Comparison of ENCODE assay signal across 25 cellular contexts in genomic region chr6:118830691-118831090, GRCh38.
A peak's percentile ranks its signal among the peaks of the same experiment; 100 is the strongest.
DNase-seq lines count a peak whose midpoint lies in the region; ATAC-seq, FAIRE-seq and TF ChIP-seq lines count a peak whose summit lies in the region.
"Had no signal": no experiment of that assay in that cellular context is flagged by ENCODE, and none has a peak within 500 bp of the region (broad histone marks: within the 10 kb centered on the region; RNA-seq: fewer than 3 reads in every experiment).

No MANE protein-coding gene starts in this region.

- H3K4me2 ChIP-seq in SK-N-SH (no peak overlapping the region), endothelial cell of umbilical vein (ENCODE audit: insufficient read depth, low read length) (no peak overlapping the region)
- H3K4me2 ChIP-seq: BLaER1 treated with 17β-estradiol and CSF1 and Interleukin-3, amounts not matched to agents 10 nM and 100 nM had no signal

- POLR2A ChIA-PET in SK-N-SH (lab: Yijun Ruan, JAX): no interaction called here
- POLR2A ChIA-PET in endothelial cell of umbilical vein (lab: Charles Lee): interaction anchor here (0.7 kb wide), 1 partner anchor 7 kb away, joined by 6 read pairs; no protein-coding TSS in a partner anchor

- H3K4me1 ChIP-seq in BE2C: no peaks in the 10 kb centered on the region; the same call in 1 of the 2 replicates
- H3K4me1 ChIP-seq in SK-N-SH (ENCODE audit: control insufficient read depth in 1 of 2, insufficient read depth in 2 of 2, low read depth in 1 of 2, low read length in 1 of 2): no peaks in the 10 kb centered on the region; a peak in 1 of 4 replicates
- no peaks in the 10 kb centered on the region for H3K4me1 ChIP-seq in endothelial cell of umbilical vein (ENCODE audit: control insufficient read depth, extremely low read depth, insufficient read depth, low read length)
- no peaks in the 10 kb centered on the region for H3K4me1 ChIP-seq in right lobe of liver
- H3K4me1 ChIP-seq: BLaER1 treated with 17β-estradiol and CSF1 and Interleukin-3, amounts not matched to agents 10 nM and 100 nM had no signal

- H3K9me2 ChIP-seq in SK-N-SH: no peaks in the 10 kb centered on the region

- TF ChIP-seq EP300 in SK-N-SH (IDR thresholded peaks at IDR 0.05; ENCODE audit: borderline replicate concordance in 1 of 2, low read depth in 1 of 2, low read length in 1 of 2): no peak

- peaks cover 13% of the 10 kb centered on the region for H3K9me3 Mint-ChIP-seq in progenitor cell of endocrine pancreas (ENCODE audit: low read depth)

- H3K4me3 Mint-ChIP-seq in progenitor cell of endocrine pancreas (ENCODE audit: low read depth): no peak overlapping the region
- H3K4me3 Mint-ChIP-seq: B cell; CD14-positive monocyte; CD4-positive, alpha-beta T cell; CD8-positive, alpha-beta memory T cell had no signal

- no peak for TF ChIP-seq RAD21 in SK-N-SH (IDR thresholded peaks at IDR 0.05; ENCODE audit: low read length)

- H2AFZ ChIP-seq in SK-N-SH (ENCODE audit: low read depth): no peak overlapping the region
- no peak overlapping the region for H2AFZ ChIP-seq in endothelial cell of umbilical vein (ENCODE audit: low read depth, low read length)
- H2AFZ ChIP-seq: GM23248 had no signal

- H3K27me3 Mint-ChIP-seq in progenitor cell of endocrine pancreas: no peaks in the 10 kb centered on the region
- H3K27me3 Mint-ChIP-seq: B cell; CD4-positive, alpha-beta T cell; CD8-positive, alpha-beta memory T cell had no signal

- H3K4me1 Mint-ChIP-seq in progenitor cell of endocrine pancreas (ENCODE audit: low read depth): no peaks in the 10 kb centered on the region
- H3K4me1 Mint-ChIP-seq: B cell, CD14-positive monocyte had no signal

- ATAC-seq in HG02588 (IDR thresholded peaks at IDR 0.05; ENCODE audit: unreplicated experiment) (no peak), right lobe of liver (no peak)
- ATAC-seq: GM12878 had no signal

- 60% methylated on average over 2 of the region's 2 CpGs for WGBS in SK-N-SH (ENCODE audit: low lambda C conversion rate)
- WGBS in right lobe of liver (ENCODE audit: insufficient coverage, low coverage, low lambda C conversion rate, missing lambda C conversion rate): 46% methylated on average over 1 of the region's 2 CpGs

- dilution Hi-C loops in endothelial cell of umbilical vein (cut with MboI; ENCODE audit: extremely low pct_ligation_motif_present, low sequenced_read_pairs): no loop called here

- H3K4me3 ChIP-seq in BE2C (ENCODE audit: low read depth, low read length): no peak overlapping the region
- H3K4me3 ChIP-seq in SK-N-SH (ENCODE audit: low read depth in 2 of 2, low read length in 1 of 2): no peak overlapping the region
- no peak overlapping the region for H3K4me3 ChIP-seq in endothelial cell of umbilical vein (replicated peaks in 1 of 3; ENCODE audit: insufficient read depth in 1 of 3, low read depth in 1 of 3, low read length in 3 of 3)
- H3K4me3 ChIP-seq in right lobe of liver: no peak overlapping the region
- H3K4me3 ChIP-seq: BLaER1 treated with 17β-estradiol and CSF1 and Interleukin-3, amounts not matched to agents 10 nM and 100 nM; GM12878; GM23248 had no signal

- TF ChIP-seq POLR2A in endothelial cell of umbilical vein (IDR thresholded peaks at IDR 0.05; ENCODE audit: low read depth, low read length) (no peak), right lobe of liver (IDR thresholded peaks at IDR 0.05) (no peak)

- H3K36me3 ChIP-seq in BE2C (no peaks in the 10 kb centered on the region), SK-N-SH (replicated peaks in 1 of 2; ENCODE audit: control insufficient read depth in 1 of 2, insufficient read depth in 2 of 2, low read length in 1 of 2) (peaks cover 12 to 26% of the 10 kb centered on the region in 2 experiments), endothelial cell of umbilical vein (ENCODE audit: control insufficient read depth in 2 of 2, extremely low read depth in 1 of 2, insufficient read depth in 2 of 2, low read length in 2 of 2) (peaks cover 0 to 2% of the 10 kb centered on the region in 2 experiments), right lobe of liver (peaks cover 0 to 30% (median 2%) of the 10 kb centered on the region in 4 donors)

- H3K27ac ChIP-seq in SK-N-SH (ENCODE audit: low read depth in 2 of 2, low read length in 1 of 2) (no peak overlapping the region), endothelial cell of umbilical vein (ENCODE audit: insufficient read depth, low read depth, low read length) (no peak overlapping the region), right lobe of liver (no peak overlapping the region)
- H3K27ac ChIP-seq: 22Rv1; BLaER1 treated with 17β-estradiol and CSF1 and Interleukin-3, amounts not matched to agents 10 nM and 100 nM; GM23248 had no signal

- H3K9me1 ChIP-seq in endothelial cell of umbilical vein (replicated peaks; ENCODE audit: control insufficient read depth, extremely low read depth, insufficient read depth, low read length): no peaks in the 10 kb centered on the region

- H3K9ac ChIP-seq in SK-N-SH (no peak overlapping the region), endothelial cell of umbilical vein (replicated peaks; ENCODE audit: extremely low read depth, insufficient read depth, low read length) (no peak overlapping the region)
- H3K9ac ChIP-seq: BLaER1 treated with 17β-estradiol and CSF1 and Interleukin-3, amounts not matched to agents 10 nM and 100 nM; GM23248 had no signal

- peak overlapping the region; percentile 62 for H3K27ac Mint-ChIP-seq in progenitor cell of endocrine pancreas
- H3K27ac Mint-ChIP-seq: CD4-positive, alpha-beta T cell had no signal

- no peaks in the 10 kb centered on the region for H3K27me3 ChIP-seq in BE2C
- H3K27me3 ChIP-seq in SK-N-SH (ENCODE audit: insufficient read depth): no peaks in the 10 kb centered on the region
- no peaks in the 10 kb centered on the region for H3K27me3 ChIP-seq in endothelial cell of umbilical vein (ENCODE audit: control insufficient read depth in 2 of 2, insufficient read depth in 2 of 2, low read length in 2 of 2)
- no peaks in the 10 kb centered on the region for H3K27me3 ChIP-seq in right lobe of liver
- H3K27me3 ChIP-seq: BLaER1 treated with 17β-estradiol and CSF1 and Interleukin-3, amounts not matched to agents 10 nM and 100 nM had no signal

- no peaks in the 10 kb centered on the region for H4K20me1 ChIP-seq in SK-N-SH (ENCODE audit: insufficient read depth)
- H4K20me1 ChIP-seq in endothelial cell of umbilical vein (replicated peaks; ENCODE audit: control insufficient read depth, extremely low read depth, insufficient read depth, low read length): no peaks in the 10 kb centered on the region

- H3K79me2 ChIP-seq in SK-N-SH (ENCODE audit: insufficient read depth): no peaks in the 10 kb centered on the region
- no peaks in the 10 kb centered on the region for H3K79me2 ChIP-seq in endothelial cell of umbilical vein (ENCODE audit: control insufficient read depth, insufficient read depth, low read length)

- no TSS peak for BruUV-seq in endothelial cell of umbilical vein (replicated peaks; lab: Mats Ljungman, UMichigan)

- no peak for TF ChIP-seq CTCF in BE2C (IDR thresholded peaks at IDR 0.05; ENCODE audit: low read depth, low read length)
- no peak for TF ChIP-seq CTCF in SK-N-SH (IDR thresholded peaks at IDR 0.05)
- no peak for TF ChIP-seq CTCF in endothelial cell of umbilical vein (IDR thresholded peaks at IDR 0.05; ENCODE audit: extremely low read depth in 1 of 2, insufficient read depth in 1 of 2, low read depth in 1 of 2, low read length in 2 of 2)
- TF ChIP-seq CTCF in progenitor cell of endocrine pancreas (IDR thresholded peaks at IDR 0.05; ENCODE audit: unreplicated experiment): no peak
- TF ChIP-seq CTCF in right lobe of liver (IDR thresholded peaks at IDR 0.05): no peak

- DNase-seq in BE2C (peak; percentile 19), SK-N-SH (peak; percentile 13), endothelial cell of umbilical vein (ENCODE audit: low read depth, low spot score) (no peak), progenitor cell of endocrine pancreas (ENCODE audit: low spot score, unreplicated experiment) (no peak), GM19239 (ENCODE audit: insufficient read length, low spot score) (no peak), NCI-H1092 (lab: John Stamatoyannopoulos, UW) (no peak), right lobe of liver (no peak)
- DNase-seq: CD4-positive, alpha-beta T cell; CD8-positive, alpha-beta memory T cell; DMS 273 treated with DMSO at 0.1 percent for 48 hours; DMS79; EL; GDM1; GM23248; H7; HCEC 1CT had no signal

- intact Hi-C loops in endothelial cell of umbilical vein (cut with micrococcal nuclease): no loop called here
- intact Hi-C loops in right lobe of liver (cut with DNase I): no loop called here

- no peaks in the 10 kb centered on the region for H3F3A ChIP-seq in SK-N-SH (replicated peaks; ENCODE audit: insufficient read depth)

- H3K9me3 ChIP-seq in BE2C: no peaks in the 10 kb centered on the region; the same call in 1 of the 2 replicates
- H3K9me3 ChIP-seq in SK-N-SH: no peaks in the 10 kb centered on the region
- H3K9me3 ChIP-seq in endothelial cell of umbilical vein (replicated peaks; ENCODE audit: control insufficient read depth, insufficient read depth, low read length): no peaks in the 10 kb centered on the region
- no peaks in the 10 kb centered on the region for H3K9me3 ChIP-seq in right lobe of liver

- FAIRE-seq in endothelial cell of umbilical vein (lab: Jason Lieb, UNC) (peak; percentile 49), GM19239 (lab: Jason Lieb, UNC) (no peak)
- FAIRE-seq: A204.1, D721Med, GM12878, H1 had no signal

- H3K36me3 Mint-ChIP-seq in progenitor cell of endocrine pancreas (ENCODE audit: insufficient read depth): peaks cover 7% of the 10 kb centered on the region

- CTCF ChIA-PET in SK-N-SH (lab: Yijun Ruan, JAX): interaction anchor here (1.5 kb wide), 1 partner anchor 280 kb away, joined by 4 read pairs; no protein-coding TSS in a partner anchor
- CTCF ChIA-PET in endothelial cell of umbilical vein (lab: Charles Lee): interaction anchor here (0.7 kb wide), 1 partner anchor 434 kb away, joined by 4 read pairs; no protein-coding TSS in a partner anchor

TF ChIP-seq in SK-N-SH, 30 proteins besides CTCF, POLR2A, EP300 and RAD21 (continues in another document):
- TF ChIP-seq MAX (IDR thresholded peaks at IDR 0.05; ENCODE audit: low read depth): no peak
- TF ChIP-seq GATA2 (CRISPR knock-in tag; IDR thresholded peaks at IDR 0.05): peak; percentile 66
- no peak for TF ChIP-seq CHD2 (IDR thresholded peaks at IDR 0.05; ENCODE audit: low read length, partially characterized antibody)

TF ChIP-seq in endothelial cell of umbilical vein, 7 proteins besides CTCF, POLR2A, EP300 and RAD21 (continues in another document):
- TF ChIP-seq GATA2 (IDR thresholded peaks at IDR 0.05; ENCODE audit: insufficient read depth, insufficient read length, low read depth, low read length): no peak
- TF ChIP-seq MYC (IDR thresholded peaks at IDR 0.05; ENCODE audit: low read depth, low read length): no peak
- no peak for TF ChIP-seq JUN (IDR thresholded peaks at IDR 0.05; ENCODE audit: borderline replicate concordance, insufficient read depth, insufficient read length, low read depth)
- no peak for TF ChIP-seq EZH2 (IDR thresholded peaks at IDR 0.05; ENCODE audit: borderline replicate concordance, low read depth, low read length, severe bottlenecking)
- TF ChIP-seq POLR2AphosphoS5 (IDR thresholded peaks at IDR 0.05; ENCODE audit: insufficient read depth, low read depth, low read length): no peak
- TF ChIP-seq MAX (IDR thresholded peaks at IDR 0.05; ENCODE audit: insufficient read depth, insufficient read length): no peak

Comparison
In these comparisons a context has a peak if more than half of its experiments do, and no peak if none do; other contexts are left out.
1. DNase-seq: peak in BE2C (single experiment) and SK-N-SH (single experiment); none in endothelial cell of umbilical vein (single experiment), progenitor cell of endocrine pancreas (single experiment), GM19239 (single experiment), NCI-H1092 (single experiment) and right lobe of liver (0 of 3).